ENCODE assay signal across 8 cellular contexts in the genomic region with DNA sequence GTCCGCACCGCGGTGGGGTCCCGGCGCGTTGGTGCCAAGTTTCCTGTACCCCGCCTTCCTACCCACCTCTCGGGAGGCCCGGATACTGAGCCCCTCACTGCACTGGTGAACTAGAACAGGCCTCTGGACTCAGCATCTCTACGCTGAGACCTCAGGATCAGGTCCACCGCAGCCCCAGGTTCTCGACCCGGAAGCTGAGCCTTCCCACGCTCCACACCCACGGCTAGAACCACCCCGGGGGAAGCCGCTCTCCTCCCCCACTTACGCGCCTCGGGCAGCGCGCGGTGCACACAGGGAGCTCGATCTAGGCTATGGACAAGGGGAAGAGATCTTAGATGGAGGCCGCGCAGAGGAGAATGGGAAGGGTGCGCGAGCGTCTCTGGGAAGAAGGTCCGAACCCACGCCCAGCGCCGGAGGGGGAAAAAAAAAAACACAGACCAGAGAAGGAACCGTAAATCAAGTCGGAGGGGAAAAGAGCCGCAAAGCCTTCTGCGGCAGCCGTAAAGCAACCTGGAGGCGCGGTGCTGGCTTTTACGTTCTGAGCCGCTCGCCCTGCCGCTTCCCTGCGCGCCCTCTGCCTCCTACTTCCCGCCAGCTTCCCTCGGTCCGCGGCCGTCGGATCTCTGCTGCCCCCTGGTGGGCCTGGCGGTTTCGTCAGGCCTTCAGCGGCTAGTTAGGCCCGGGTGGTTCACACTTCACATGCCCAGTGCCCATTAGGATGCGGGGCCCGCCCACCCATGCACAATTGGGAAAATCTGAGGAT.
A peak's percentile ranks its signal among the peaks of the same experiment; 100 is the strongest.
DNase-seq lines count a peak whose midpoint lies in the region; ATAC-seq and TF ChIP-seq lines count a peak whose summit lies in the region.

Gene RAD52 (minus strand): TSS at position 358 of the 763 bp plus-strand sequence. CDS start 16,636 bp downstream, outside the sequence.

- DNase-seq in AG09319 (ENCODE audit: extremely low read depth, low read depth) (peak; percentile 99), NCI-H446 (lab: John Stamatoyannopoulos, UW) (peak; percentile 97 to 99), cerebellar nuclear complex (lab: John Stamatoyannopoulos, UW) (peak; percentile 86 to 93), islet precursor cell (peak; percentile 100)
- peak; percentile 95 to 98 for DNase-seq in stimulated activated CD4-positive, alpha-beta T cell treated with anti-CD3 and anti-CD28 coated beads, Interleukin-15, amount 100 ng/mL, for 1 hour (ENCODE audit: low read depth in 1 of 2, low spot score in 1 of 2)

- peak; percentile 92 for TF ChIP-seq CTCF in AG09319 (IDR thresholded peaks at IDR 0.05; ENCODE audit: low read depth, low read length)

- ATAC-seq in GM19023 (IDR thresholded peaks at IDR 0.05; ENCODE audit: unreplicated experiment) (peak; percentile 83), HG03342 (IDR thresholded peaks at IDR 0.05; ENCODE audit: unreplicated experiment) (peak; percentile 83)
- ATAC-seq in activated CD4-positive, CD25-positive, alpha-beta regulatory T cell treated with anti-CD3 and anti-CD28 coated beads, Interleukin-2, amount 50 U/mL, for 24 hours = peak; percentile 80 to 85

Comparison
In these comparisons a context has a peak if more than half of its experiments do, and no peak if none do; other contexts are left out.
1. Peak in every context shown above with its lines: DNase-seq and ATAC-seq.